ENCODE assay signal across 31 cellular contexts in genomic region chr16:49505556-49505955, GRCh38.
"Had no signal": no experiment of that assay in that cellular context is flagged by ENCODE, and none has a peak within 500 bp of the region (broad histone marks: within the 10 kb centered on the region; RNA-seq: fewer than 3 reads in every experiment).

No MANE protein-coding gene starts in this region.

- DNase-seq: activated B cell treated with CpG ODN at 0.5 μM for 24 hours; activated CD4-positive, alpha-beta memory T cell treated with anti-CD3 and anti-CD28 coated beads, Interleukin-2, amount 10 ng/mL, durations not matched to agents 7 days and 5 days; activated CD4-positive, alpha-beta T cell treated with anti-CD3 and anti-CD28 coated beads for 4 hours; activated CD4-positive, CD25-positive, alpha-beta regulatory T cell treated with anti-CD3 and anti-CD28 coated beads, Interleukin-2, amount 50 U/mL, for 72 hours; activated CD8-positive, alpha-beta memory T cell treated with anti-CD3 and anti-CD28 coated beads for 24 hours; activated CD8-positive, alpha-beta memory T cell treated with anti-CD3 and anti-CD28 coated beads, Interleukin-2, amount 10 ng/mL, durations not matched to agents 7 days and 5 days; activated CD8-positive, alpha-beta memory T cell treated with anti-CD3 and anti-CD28 coated beads, Interleukin-2, amount 50 U/mL, for 48 hours; activated gamma-delta T cell; activated naive CD4-positive, alpha-beta T cell treated with Interleukin-2 at 50 U/mL for 16 hours; activated T-cell treated with anti-CD3 and anti-CD28 coated beads, Interleukin-2, amount 50 U/mL, for 48 hours; anterior cingulate cortex; caudate nucleus; MM.1S; MV-4-11; NCI-H1092; NCI-H1436 treated with DMSO at 0.1 percent for 48 hours; NCI-H1694 treated with DMSO at 0.1 percent for 48 hours; NCI-H2029; NCI-H345; NCI-H524 treated with DMSO at 0.1 percent for 48 hours; PC-3; RPMI8226; SW 1271; T-helper 1 cell; T-helper 2 cell; T-helper 9 cell had no signal

- H3K4me1 Mint-ChIP-seq: activated CD4-positive, alpha-beta memory T cell treated with anti-CD3 and anti-CD28 coated beads, Interleukin-2, amount 10 ng/mL, durations not matched to agents 7 days and 5 days; activated naive CD4-positive, alpha-beta T cell treated with anti-CD3 and anti-CD28 coated beads, Interleukin-2, amount 50 U/mL, for 24 hours had no signal

- H3K4me3 Mint-ChIP-seq: activated B cell treated with CpG ODN at 0.5 μM for 24 hours; activated CD4-positive, alpha-beta memory T cell treated with anti-CD3 and anti-CD28 coated beads, Interleukin-2, amount 10 ng/mL, durations not matched to agents 7 days and 5 days; activated CD8-positive, alpha-beta memory T cell treated with anti-CD3 and anti-CD28 coated beads, Interleukin-2, amount 10 ng/mL, durations not matched to agents 7 days and 5 days; activated naive CD4-positive, alpha-beta T cell treated with anti-CD3 and anti-CD28 coated beads, Interleukin-2, amount 50 U/mL, for 24 hours; brain had no signal

- H3K27me3 Mint-ChIP-seq: activated CD4-positive, alpha-beta memory T cell treated with anti-CD3 and anti-CD28 coated beads, Interleukin-2, amount 10 ng/mL, durations not matched to agents 7 days and 5 days; activated CD8-positive, alpha-beta memory T cell treated with anti-CD3 and anti-CD28 coated beads, Interleukin-2, amount 10 ng/mL, durations not matched to agents 7 days and 5 days; activated naive CD4-positive, alpha-beta T cell treated with anti-CD3 and anti-CD28 coated beads, Interleukin-2, amount 50 U/mL, for 24 hours had no signal

- H3K27me3 ChIP-seq: Peyer's patch had no signal

- H3K9me3 Mint-ChIP-seq: activated B cell treated with CpG ODN at 0.5 μM for 24 hours; activated CD4-positive, alpha-beta memory T cell treated with anti-CD3 and anti-CD28 coated beads, Interleukin-2, amount 10 ng/mL, durations not matched to agents 7 days and 5 days; activated naive CD4-positive, alpha-beta T cell treated with anti-CD3 and anti-CD28 coated beads, Interleukin-2, amount 50 U/mL, for 24 hours had no signal

- H3K36me3 ChIP-seq: Peyer's patch had no signal

- H3K36me3 Mint-ChIP-seq: activated CD8-positive, alpha-beta memory T cell treated with anti-CD3 and anti-CD28 coated beads, Interleukin-2, amount 10 ng/mL, durations not matched to agents 7 days and 5 days; activated naive CD4-positive, alpha-beta T cell treated with anti-CD3 and anti-CD28 coated beads, Interleukin-2, amount 50 U/mL, for 24 hours had no signal

- FAIRE-seq: bronchial epithelial cell had no signal

- H3K27ac Mint-ChIP-seq: activated B cell treated with CpG ODN at 0.5 μM for 24 hours; activated CD4-positive, alpha-beta memory T cell treated with anti-CD3 and anti-CD28 coated beads, Interleukin-2, amount 10 ng/mL, durations not matched to agents 7 days and 5 days; activated CD8-positive, alpha-beta memory T cell treated with anti-CD3 and anti-CD28 coated beads, Interleukin-2, amount 10 ng/mL, durations not matched to agents 7 days and 5 days; activated naive CD4-positive, alpha-beta T cell treated with anti-CD3 and anti-CD28 coated beads, Interleukin-2, amount 50 U/mL, for 24 hours; brain had no signal

- ATAC-seq: activated CD8-positive, alpha-beta memory T cell treated with anti-CD3 and anti-CD28 coated beads, Interleukin-2, amount 10 ng/mL, durations not matched to agents 7 days and 5 days; PC-3; Right ventricle myocardium inferior had no signal

- H3K4me3 ChIP-seq: Peyer's patch had no signal
